In the genomic region with DNA sequence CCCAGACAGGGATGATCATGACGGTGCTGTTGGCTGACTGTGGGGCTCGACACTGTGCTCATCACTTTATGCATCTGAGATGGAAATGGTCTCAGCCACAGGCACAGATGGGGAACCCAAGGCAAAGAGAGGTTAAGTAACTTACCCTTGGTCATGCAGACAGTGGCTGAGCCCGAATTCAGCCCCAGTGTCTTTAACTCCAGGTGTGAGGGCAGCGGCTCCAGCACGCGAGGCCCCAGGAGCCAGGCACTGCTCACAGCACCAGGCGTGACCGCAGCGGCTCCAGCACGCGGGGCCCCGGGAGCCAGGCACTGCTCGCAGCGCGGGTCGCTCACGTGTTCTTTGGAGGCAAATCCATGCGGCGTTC, we compare ENCODE assay signal across 20 cellular contexts. TPM values are rescaled to one million over a fixed set of nuclear protein-coding genes. Genes with fewer than 3 reads are reported as not detected.
"Had no signal": no experiment of that assay in that cellular context is flagged by ENCODE, and none has a peak within 500 bp of the region (broad histone marks: within the 10 kb centered on the region; RNA-seq: fewer than 3 reads in every experiment).

No MANE protein-coding gene starts in this region.

- DNase-seq: activated CD8-positive, alpha-beta memory T cell treated with anti-CD3 and anti-CD28 coated beads, Interleukin-2, amount 10 ng/mL, durations not matched to agents 7 days and 5 days; anterior cingulate cortex; cerebellar nuclear complex; effector memory CD8-positive, alpha-beta T cell; foreskin melanocyte; midbrain; small intestine; stimulated activated CD4-positive, alpha-beta T cell treated with anti-CD3 and anti-CD28 coated beads, Interleukin-4, amount 100 ng/mL, for 4 hours; stimulated activated CD8-positive, alpha-beta memory T cell treated with anti-CD3 and anti-CD28 coated beads, Interleukin-4, amount 100 ng/mL, for 48 hours; stimulated activated naive CD8-positive, alpha-beta T cell treated with anti-CD3 and anti-CD28 coated beads, Interleukin-15, Interleukin-2, amounts not matched to agents 100 U/mL and 50 U/mL, for 24 hours had no signal

- H3K27me3 ChIP-seq: right atrium auricular region had no signal

- H3K9me3 ChIP-seq: right atrium auricular region, suprapubic skin had no signal

- H3K27ac ChIP-seq: epithelial cell of prostate, right atrium auricular region, suprapubic skin had no signal

- H3K36me3 ChIP-seq: right atrium auricular region, suprapubic skin had no signal

- ATAC-seq: activated CD4-positive, CD25-positive, alpha-beta regulatory T cell treated with anti-CD3 and anti-CD28 coated beads, Interleukin-2, amount 50 U/mL, for 24 hours; activated CD8-positive, alpha-beta memory T cell treated with anti-CD3 and anti-CD28 coated beads, Interleukin-2, amount 10 ng/mL, durations not matched to agents 7 days and 5 days; activated T-cell treated with anti-CD3 and anti-CD28 coated beads, Interleukin-2, amount 50 U/mL, for 4 hours; effector memory CD8-positive, alpha-beta T cell; stimulated activated naive CD8-positive, alpha-beta T cell treated with anti-CD3 and anti-CD28 coated beads, Interleukin-15, Interleukin-2, amounts not matched to agents 100 U/mL and 50 U/mL, for 24 hours had no signal

- H3K4me3 ChIP-seq: right atrium auricular region, suprapubic skin had no signal

RNA-seq across cellular contexts. Expression of gene FCN1, which starts 45.3 kb away (rescaled TPM):
- total RNA-seq: activated CD8-positive, alpha-beta memory T cell treated with anti-CD3 and anti-CD28 coated beads, Interleukin-2, amount 10 ng/mL, durations not matched to agents 7 days and 5 days; activated T-cell treated with anti-CD3 and anti-CD28 coated beads, Interleukin-2, amount 50 U/mL, for 4 hours; fibroblast of lung; kidney epithelial cell; myocyte; progenitor cell of endocrine pancreas; SK-MEL-5 had no signal
- polyA plus RNA-seq: fibroblast of lung had no signal
